In genomic region chr1:157653494-157653873, GRCh38 we compare ENCODE assay signal across 1 cellular context.
TF ChIP-seq lines count a peak whose summit lies in the region.

No MANE protein-coding gene starts in this region.

TF ChIP-seq in HEK293, 187 proteins besides CTCF, POLR2A, EP300 and RAD21 (continued from another document):
- TF ChIP-seq REST (tag by site-specific recombination; IDR thresholded peaks at IDR 0.05) = 0 out of 2 replicates have a peak, but pooled peaks have one; percentile 38
- TF ChIP-seq, protein P1, sequence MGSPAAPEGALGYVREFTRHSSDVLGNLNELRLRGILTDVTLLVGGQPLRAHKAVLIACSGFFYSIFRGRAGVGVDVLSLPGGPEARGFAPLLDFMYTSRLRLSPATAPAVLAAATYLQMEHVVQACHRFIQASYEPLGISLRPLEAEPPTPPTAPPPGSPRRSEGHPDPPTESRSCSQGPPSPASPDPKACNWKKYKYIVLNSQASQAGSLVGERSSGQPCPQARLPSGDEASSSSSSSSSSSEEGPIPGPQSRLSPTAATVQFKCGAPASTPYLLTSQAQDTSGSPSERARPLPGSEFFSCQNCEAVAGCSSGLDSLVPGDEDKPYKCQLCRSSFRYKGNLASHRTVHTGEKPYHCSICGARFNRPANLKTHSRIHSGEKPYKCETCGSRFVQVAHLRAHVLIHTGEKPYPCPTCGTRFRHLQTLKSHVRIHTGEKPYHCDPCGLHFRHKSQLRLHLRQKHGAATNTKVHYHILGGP (tag by site-specific recombination; IDR thresholded peaks at IDR 0.05) = no peak
- TF ChIP-seq, protein P2, sequence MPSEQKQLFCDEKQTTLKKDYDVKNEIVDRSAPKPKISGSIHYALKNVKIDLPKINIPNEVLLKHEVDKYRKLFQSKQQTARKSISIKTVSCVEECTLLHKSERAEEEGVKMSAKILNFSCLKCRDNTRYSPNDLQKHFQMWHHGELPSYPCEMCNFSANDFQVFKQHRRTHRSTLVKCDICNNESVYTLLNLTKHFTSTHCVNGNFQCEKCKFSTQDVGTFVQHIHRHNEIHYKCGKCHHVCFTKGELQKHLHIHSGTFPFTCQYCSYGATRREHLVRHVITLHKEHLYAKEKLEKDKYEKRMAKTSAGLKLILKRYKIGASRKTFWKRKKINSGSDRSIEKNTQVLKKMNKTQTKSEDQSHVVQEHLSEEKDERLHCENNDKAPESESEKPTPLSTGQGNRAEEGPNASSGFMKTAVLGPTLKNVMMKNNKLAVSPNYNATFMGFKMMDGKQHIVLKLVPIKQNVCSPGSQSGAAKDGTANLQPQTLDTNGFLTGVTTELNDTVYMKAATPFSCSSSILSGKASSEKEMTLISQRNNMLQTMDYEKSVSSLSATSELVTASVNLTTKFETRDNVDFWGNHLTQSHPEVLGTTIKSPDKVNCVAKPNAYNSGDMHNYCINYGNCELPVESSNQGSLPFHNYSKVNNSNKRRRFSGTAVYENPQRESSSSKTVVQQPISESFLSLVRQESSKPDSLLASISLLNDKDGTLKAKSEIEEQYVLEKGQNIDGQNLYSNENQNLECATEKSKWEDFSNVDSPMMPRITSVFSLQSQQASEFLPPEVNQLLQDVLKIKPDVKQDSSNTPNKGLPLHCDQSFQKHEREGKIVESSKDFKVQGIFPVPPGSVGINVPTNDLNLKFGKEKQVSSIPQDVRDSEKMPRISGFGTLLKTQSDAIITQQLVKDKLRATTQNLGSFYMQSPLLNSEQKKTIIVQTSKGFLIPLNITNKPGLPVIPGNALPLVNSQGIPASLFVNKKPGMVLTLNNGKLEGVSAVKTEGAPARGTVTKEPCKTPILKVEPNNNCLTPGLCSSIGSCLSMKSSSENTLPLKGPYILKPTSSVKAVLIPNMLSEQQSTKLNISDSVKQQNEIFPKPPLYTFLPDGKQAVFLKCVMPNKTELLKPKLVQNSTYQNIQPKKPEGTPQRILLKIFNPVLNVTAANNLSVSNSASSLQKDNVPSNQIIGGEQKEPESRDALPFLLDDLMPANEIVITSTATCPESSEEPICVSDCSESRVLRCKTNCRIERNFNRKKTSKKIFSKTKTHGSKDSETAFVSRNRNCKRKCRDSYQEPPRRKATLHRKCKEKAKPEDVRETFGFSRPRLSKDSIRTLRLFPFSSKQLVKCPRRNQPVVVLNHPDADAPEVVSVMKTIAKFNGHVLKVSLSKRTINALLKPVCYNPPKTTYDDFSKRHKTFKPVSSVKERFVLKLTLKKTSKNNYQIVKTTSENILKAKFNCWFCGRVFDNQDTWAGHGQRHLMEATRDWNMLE (tag by site-specific recombination; conservative IDR thresholded peaks at IDR 0.05; ENCODE audit: low read depth) = peak; percentile 69
- TF ChIP-seq ZNF768 (tag by site-specific recombination; IDR thresholded peaks at IDR 0.05) = no peak
- TF ChIP-seq ZNF664 (tag by site-specific recombination; IDR thresholded peaks at IDR 0.05) = no peak
- no peak for TF ChIP-seq ZNF112 (tag by site-specific recombination; IDR thresholded peaks at IDR 0.05)
- TF ChIP-seq ZNF394 (tag by site-specific recombination; IDR thresholded peaks at IDR 0.05; ENCODE audit: borderline replicate concordance) = peak; percentile 79; the same call in 1 of the 2 replicates
- TF ChIP-seq SCRT1 (tag by site-specific recombination; IDR thresholded peaks at IDR 0.05; ENCODE audit: borderline replicate concordance) = no peak
- TF ChIP-seq ZNF560 (tag by site-specific recombination; IDR thresholded peaks at IDR 0.05; ENCODE audit: borderline replicate concordance) = 0 out of 2 replicates have a peak, but pooled peaks have one; percentile 47
- no peak for TF ChIP-seq ZNF843 (tag by site-specific recombination; IDR thresholded peaks at IDR 0.05)
- TF ChIP-seq SP3 (tag by site-specific recombination; IDR thresholded peaks at IDR 0.05) = no peak
- no peak for TF ChIP-seq ZNF513 (tag by site-specific recombination; IDR thresholded peaks at IDR 0.05)
- TF ChIP-seq ZNF2 (tag by site-specific recombination; IDR thresholded peaks at IDR 0.05) = no peak
- peak; percentile 53 for TF ChIP-seq ZNF555 (tag by site-specific recombination; conservative IDR thresholded peaks at IDR 0.05)
- no peak for TF ChIP-seq ZNF792 (tag by site-specific recombination; IDR thresholded peaks at IDR 0.05)
- TF ChIP-seq ZNF473 (tag by site-specific recombination; IDR thresholded peaks at IDR 0.05) = no peak
- TF ChIP-seq ZNF266 (tag by site-specific recombination; IDR thresholded peaks at IDR 0.05; ENCODE audit: low read depth) = peak; percentile 26; the same call in 1 of the 2 replicates
TF ChIP-seq in HEK293: peak in this region for 12.
